1 cellular context compared by ENCODE assay signal in genomic region chr15:89243691-89244511, GRCh38.
A peak's percentile ranks its signal among the peaks of the same experiment; 100 is the strongest.
TF ChIP-seq lines count a peak whose summit lies in the region.

Gene FANCI, plus strand, starts transcription at chr15:89243979. Its CDS starts 3,669 bp downstream, at chr15:89247648.

TF ChIP-seq in GM12878, 131 proteins besides CTCF, POLR2A, EP300 and RAD21 (continued from another document):
- TF ChIP-seq IRF3 (IDR thresholded peaks at IDR 0.05) (no peak), ZNF217 (IDR thresholded peaks at IDR 0.05) (no peak), RB1 (IDR thresholded peaks at IDR 0.05; ENCODE audit: borderline replicate concordance) (peak; percentile 65; the same call in 1 of the 2 replicates), LARP7 (IDR thresholded peaks at IDR 0.05) (peak; percentile 76; the same call in 1 of the 2 replicates), ZNF207 (IDR thresholded peaks at IDR 0.05; ENCODE audit: borderline replicate concordance) (peak; percentile 45; the same call in 1 of the 2 replicates), DPF2 (IDR thresholded peaks at IDR 0.05) (0 out of 2 replicates have a peak, but pooled peaks have one; percentile 38), CEBPB (IDR thresholded peaks at IDR 0.05; ENCODE audit: borderline replicate concordance in 1 of 2, low read depth in 2 of 2, low read length in 2 of 2) (no peak), RFX5 (IDR thresholded peaks at IDR 0.05; ENCODE audit: low read depth, low read length) (peak; percentile 26; the same call in 1 of the 2 replicates), NKRF (conservative IDR thresholded peaks at IDR 0.05) (peak; percentile 100), ZNF24 (IDR thresholded peaks at IDR 0.05) (no peak), GATAD2B (conservative IDR thresholded peaks at IDR 0.05; ENCODE audit: low read depth) (peak; percentile 50; the same call in 1 of the 2 replicates), SIN3A (IDR thresholded peaks at IDR 0.05; ENCODE audit: low read depth, low read length) (peak; percentile 100), SMC3 (IDR thresholded peaks at IDR 0.05; ENCODE audit: borderline replicate concordance, low read length) (peak; percentile 33; the same call in 1 of the 2 replicates), IKZF2 (IDR thresholded peaks at IDR 0.05) (peak in 1 of 2 experiments; percentile 44; a peak in 1 of 4 replicates), KAT2A (conservative IDR thresholded peaks at IDR 0.05; ENCODE audit: control insufficient read depth, low read depth, low read length) (no peak), POU2F2 (IDR thresholded peaks at IDR 0.05; ENCODE audit: borderline replicate concordance, low read depth, low read length) (peak; percentile 11; the same call in 1 of the 3 replicates), SREBF2 (IDR thresholded peaks at IDR 0.05; ENCODE audit: low read length) (no peak), MYC (IDR thresholded peaks at IDR 0.05; ENCODE audit: insufficient read depth, insufficient read length, insufficient replicate concordance, low read length, severe bottlenecking) (no peak), CHD1 (IDR thresholded peaks at IDR 0.05; ENCODE audit: low read depth, low read length) (peak; percentile 97), TCF12 (IDR thresholded peaks at IDR 0.05; ENCODE audit: low read depth, low read length) (no peak), ATF7 (IDR thresholded peaks at IDR 0.05; ENCODE audit: low read depth) (peak; percentile 93), NBN (IDR thresholded peaks at IDR 0.05) (peak; percentile 64; the same call in 1 of the 2 replicates), SUZ12 (IDR thresholded peaks at IDR 0.05; ENCODE audit: unreplicated experiment) (no peak), SP1 (IDR thresholded peaks at IDR 0.05; ENCODE audit: low read depth, low read length) (peak; percentile 43), EED (IDR thresholded peaks at IDR 0.05; ENCODE audit: low read depth) (0 out of 2 replicates have a peak, but pooled peaks have one; percentile 11), TCF7 (IDR thresholded peaks at IDR 0.05; ENCODE audit: borderline replicate concordance) (no peak), IRF5 (IDR thresholded peaks at IDR 0.05; ENCODE audit: borderline replicate concordance) (no peak), SMAD5 (IDR thresholded peaks at IDR 0.05; ENCODE audit: low read depth) (peak; percentile 45; the same call in 1 of the 2 replicates), E4F1 (IDR thresholded peaks at IDR 0.05; ENCODE audit: borderline replicate concordance, partially characterized antibody) (no peak), RELA (IDR thresholded peaks at IDR 0.05; ENCODE audit: borderline replicate concordance, partially characterized antibody) (peak; percentile 33), FOXM1 (IDR thresholded peaks at IDR 0.05; ENCODE audit: low read depth, low read length) (peak; percentile 57; the same call in 1 of the 2 replicates), TARDBP (IDR thresholded peaks at IDR 0.05; ENCODE audit: borderline replicate concordance) (no peak), MXI1 (IDR thresholded peaks at IDR 0.05; ENCODE audit: low read depth, low read length) (peak; percentile 98), CBX3 (IDR thresholded peaks at IDR 0.05; ENCODE audit: borderline replicate concordance, low read depth) (no peak), SPI1 (IDR thresholded peaks at IDR 0.05; ENCODE audit: borderline replicate concordance, insufficient read depth, low read depth, low read length) (peak; percentile 31; the same call in 1 of the 2 replicates), SMARCA5 (IDR thresholded peaks at IDR 0.05) (peak; percentile 91; the same call in 1 of the 2 replicates), MAX (IDR thresholded peaks at IDR 0.05; ENCODE audit: low read depth, low read length) (peak; percentile 92), TBL1XR1 (IDR thresholded peaks at IDR 0.05; ENCODE audit: low read depth, low read length) (0 out of 2 replicates have a peak, but pooled peaks have one; percentile 12), RAD51 (IDR thresholded peaks at IDR 0.05) (no peak), SREBF1 (IDR thresholded peaks at IDR 0.05; ENCODE audit: low read length) (peak; percentile 90), BCLAF1 (IDR thresholded peaks at IDR 0.05) (peak; percentile 84)
